Comparison of ENCODE assay signal across 25 cellular contexts in genomic region chr1:36910281-36910725, GRCh38.
A peak's percentile ranks its signal among the peaks of the same experiment; 100 is the strongest.
DNase-seq lines count a peak whose midpoint lies in the region; ATAC-seq, FAIRE-seq and TF ChIP-seq lines count a peak whose summit lies in the region.
"Had no signal": no experiment of that assay in that cellular context is flagged by ENCODE, and none has a peak within 500 bp of the region (broad histone marks: within the 10 kb centered on the region; RNA-seq: fewer than 3 reads in every experiment).

No MANE protein-coding gene starts in this region.

- H3K9ac ChIP-seq in K562 (ENCODE audit: insufficient read depth in 1 of 2, low read depth in 2 of 2, low read length in 2 of 2) (no peak overlapping the region), neural progenitor cell (no peak overlapping the region)
- H3K9ac ChIP-seq: parathyroid adenoma had no signal

- no peak overlapping the region for H2AFZ ChIP-seq in K562 (ENCODE audit: low read depth, low read length)
- H2AFZ ChIP-seq in neural progenitor cell (replicated peaks) = peak overlapping the region; percentile 63
- H2AFZ ChIP-seq: parathyroid adenoma had no signal

- H3K27me3 Mint-ChIP-seq in neural progenitor cell (ENCODE audit: insufficient read depth, low read depth) (peaks cover 12% of the 10 kb centered on the region), MCF 10A (ENCODE audit: insufficient read depth, unreplicated experiment) (no peaks in the 10 kb centered on the region)

- no peak for TF ChIP-seq EP300 in K562 (IDR thresholded peaks at IDR 0.05; ENCODE audit: low read length)

- H3K4me1 Mint-ChIP-seq in neural progenitor cell (peaks cover 18% of the 10 kb centered on the region), MCF 10A (ENCODE audit: insufficient read depth, unreplicated experiment) (no peaks in the 10 kb centered on the region)
- H3K4me1 Mint-ChIP-seq: activated CD4-positive, alpha-beta memory T cell treated with anti-CD3 and anti-CD28 coated beads, Interleukin-2, amount 10 ng/mL, durations not matched to agents 7 days and 5 days had no signal

- no peaks in the 10 kb centered on the region for H3K9me3 ChIP-seq in K562 (replicated peaks; ENCODE audit: control insufficient read depth, insufficient read depth, low read depth, low read length)
- H3K9me3 ChIP-seq in neural progenitor cell (ENCODE audit: low read depth) = no peaks in the 10 kb centered on the region
- H3K9me3 ChIP-seq: body of pancreas, gastrocnemius medialis, Peyer's patch, right atrium auricular region, suprapubic skin had no signal

- H3K9me3 Mint-ChIP-seq in neural progenitor cell (no peaks in the 10 kb centered on the region), MCF 10A (ENCODE audit: unreplicated experiment) (no peaks in the 10 kb centered on the region)
- H3K9me3 Mint-ChIP-seq: activated CD4-positive, alpha-beta memory T cell treated with anti-CD3 and anti-CD28 coated beads, Interleukin-2, amount 10 ng/mL, durations not matched to agents 7 days and 5 days; T-helper 2 cell treated with Interferon-gamma antibody and Interleukin-4, amounts not matched to agents 5 μg/mL and 100 μg/mL, for 36 hours had no signal

- peaks cover 0 to 13% of the 10 kb centered on the region in 2 experiments; a peak in 2 of 5 replicates for H3K27me3 ChIP-seq in K562 (ENCODE audit: control insufficient read depth in 2 of 2, insufficient read depth in 2 of 2, low read length in 2 of 2)
- no peaks in the 10 kb centered on the region for H3K27me3 ChIP-seq in neural progenitor cell
- H3K27me3 ChIP-seq: body of pancreas, gastrocnemius medialis, Peyer's patch, right atrium auricular region had no signal

- no peak overlapping the region for H3K27ac Mint-ChIP-seq in neural progenitor cell
- no peak overlapping the region for H3K27ac Mint-ChIP-seq in MCF 10A (ENCODE audit: low read depth, unreplicated experiment)
- H3K27ac Mint-ChIP-seq: activated CD4-positive, alpha-beta memory T cell treated with anti-CD3 and anti-CD28 coated beads, Interleukin-2, amount 10 ng/mL, durations not matched to agents 7 days and 5 days; T-helper 2 cell treated with Interferon-gamma antibody and Interleukin-4, amounts not matched to agents 5 μg/mL and 100 μg/mL, for 36 hours had no signal

- H4K20me1 ChIP-seq in K562 (replicated peaks; ENCODE audit: control insufficient read depth, insufficient read depth, low read length) (peaks cover 4% of the 10 kb centered on the region), neural progenitor cell (ENCODE audit: low read depth) (no peaks in the 10 kb centered on the region)

- no peak for TF ChIP-seq RAD21 in K562 (CRISPR knock-in tag; conservative IDR thresholded peaks at IDR 0.05 in 1 of 2, IDR thresholded peaks at IDR 0.05 in 1 of 2)

- DNase-seq in Ammon's horn (ENCODE audit: low spot score) = peak; percentile 45
- peak; percentile 17 for DNase-seq in GM10248 (ENCODE audit: extremely low spot score)
- no peak for DNase-seq in K562 (ENCODE audit: extremely low read depth in 1 of 4, low spot score in 3 of 4)
- peak; percentile 19 for DNase-seq in neural progenitor cell (ENCODE audit: low spot score)
- no peak for DNase-seq in MCF 10A (ENCODE audit: unreplicated experiment)
- DNase-seq in C1 segment of cervical spinal cord (lab: John Stamatoyannopoulos, UW) = no peak
- DNase-seq in NCI-H1092 treated with DMSO at 0.1 percent for 48 hours (lab: John Stamatoyannopoulos, UW) = no peak
- DNase-seq: ACHN; activated CD4-positive, alpha-beta memory T cell treated with anti-CD3 and anti-CD28 coated beads, Interleukin-2, amount 10 ng/mL, durations not matched to agents 7 days and 5 days; activated naive CD4-positive, alpha-beta T cell treated with anti-CD3 and anti-CD28 coated beads, Interleukin-2, amount 50 U/mL, for 16 hours; body of pancreas; gastrocnemius medialis; IMR-90; left cardiac atrium; NCI-H1048; NCI-H1694 treated with DMSO at 0.1 percent for 48 hours; Peyer's patch; SHP77; stimulated activated naive CD4-positive, alpha-beta T cell treated with Interleukin-2 at 50 U/mL for 16 hours had no signal

- H3K4me1 ChIP-seq in K562 (replicated peaks in 1 of 2; ENCODE audit: control insufficient read depth in 2 of 2, insufficient read depth in 2 of 2, low read length in 2 of 2) (no peaks in the 10 kb centered on the region), neural progenitor cell (peaks cover 34% of the 10 kb centered on the region)
- H3K4me1 ChIP-seq: body of pancreas, gastrocnemius medialis, parathyroid adenoma, Peyer's patch, right atrium auricular region, suprapubic skin had no signal

- FAIRE-seq in K562 (lab: Jason Lieb, UNC) = no peak
- FAIRE-seq: G401.6 had no signal

- H3F3A ChIP-seq in neural progenitor cell (ENCODE audit: low read depth) = peaks cover 4% of the 10 kb centered on the region

- BruUV-seq in K562 (replicated peaks; lab: Mats Ljungman, UMichigan) (no TSS peak), MCF 10A (replicated peaks; lab: Mats Ljungman, UMichigan) (no TSS peak)

- POLR2A ChIA-PET in GM10248 (lab: Yijun Ruan, JAX) (no interaction called here), K562 (lab: Yijun Ruan, JAX) (interaction anchor here (0.6 kb wide), 1 partner anchor 10 kb away, joined by 3 read pairs; no protein-coding TSS in a partner anchor), MCF 10A (lab: Yijun Ruan, JAX) (no interaction called here)

- no peaks in the 10 kb centered on the region for H3K79me2 ChIP-seq in K562 (ENCODE audit: control insufficient read depth, insufficient read depth, low read length)
- no peaks in the 10 kb centered on the region for H3K79me2 ChIP-seq in neural progenitor cell (ENCODE audit: low read depth)
- H3K79me2 ChIP-seq: parathyroid adenoma had no signal

- no peak for TF ChIP-seq POLR2A in K562 (conservative IDR thresholded peaks at IDR 0.05)

- H3K36me3 Mint-ChIP-seq in neural progenitor cell = no peaks in the 10 kb centered on the region
- no peaks in the 10 kb centered on the region for H3K36me3 Mint-ChIP-seq in MCF 10A (ENCODE audit: insufficient read depth, unreplicated experiment)

- WGBS in K562 (ENCODE audit: insufficient coverage, low coverage, missing lambda C conversion rate) = 0% methylated on average over 6 of the region's 8 CpGs

- peak; percentile 60; the same call in 2 of the 3 replicates for ATAC-seq in K562
- ATAC-seq: body of pancreas, gastrocnemius medialis, left cardiac atrium had no signal

- H3K9me1 ChIP-seq in K562 (ENCODE audit: control insufficient read depth, insufficient read depth, low read length) = no peaks in the 10 kb centered on the region

- H3K4me2 ChIP-seq in K562 (ENCODE audit: insufficient read depth, low read length) = no peak overlapping the region
- H3K4me2 ChIP-seq in neural progenitor cell = no peak overlapping the region
- H3K4me2 ChIP-seq: smooth muscle cell had no signal

- no peak overlapping the region for H3K27ac ChIP-seq in K562 (ENCODE audit: extremely low read depth, low read depth, low read length)
- H3K27ac ChIP-seq in neural progenitor cell = peak overlapping the region; percentile 63
- H3K27ac ChIP-seq: body of pancreas, gastrocnemius medialis, parathyroid adenoma, Peyer's patch, right atrium auricular region, suprapubic skin had no signal

- in situ Hi-C loops in K562 (cut with MboI) = no loop called here

- intact Hi-C loops in K562 (cut with micrococcal nuclease) (no loop called here), MCF 10A (cut with micrococcal nuclease) (no loop called here)

- CTCF ChIA-PET in GM10248 (lab: Yijun Ruan, JAX) (no interaction called here), K562 (lab: Yijun Ruan, JAX; ENCODE audit: low intra/inter-chr PET ratio) (no interaction called here), MCF 10A (lab: Yijun Ruan, JAX) (interaction anchor here (1.3 kb wide), 1 partner anchor 17 kb away, joined by 4 read pairs; no protein-coding TSS in a partner anchor)

- no peak overlapping the region for H3K4me3 ChIP-seq in K562
- no peak overlapping the region for H3K4me3 ChIP-seq in neural progenitor cell
- H3K4me3 ChIP-seq: body of pancreas, gastrocnemius medialis, Peyer's patch, right atrium auricular region, smooth muscle cell, suprapubic skin had no signal

- no peaks in the 10 kb centered on the region for H3K36me3 ChIP-seq in K562 (ENCODE audit: control insufficient read depth, insufficient read depth, low read length)
- H3K36me3 ChIP-seq in neural progenitor cell = no peaks in the 10 kb centered on the region
- H3K36me3 ChIP-seq: gastrocnemius medialis, Peyer's patch, right atrium auricular region, suprapubic skin had no signal

- H3K4me3 Mint-ChIP-seq in neural progenitor cell (no peak overlapping the region), MCF 10A (ENCODE audit: unreplicated experiment) (no peak overlapping the region)
- H3K4me3 Mint-ChIP-seq: activated CD4-positive, alpha-beta memory T cell treated with anti-CD3 and anti-CD28 coated beads, Interleukin-2, amount 10 ng/mL, durations not matched to agents 7 days and 5 days; T-helper 2 cell treated with Interferon-gamma antibody and Interleukin-4, amounts not matched to agents 5 μg/mL and 100 μg/mL, for 36 hours had no signal

- TF ChIP-seq CTCF in GM10248 (IDR thresholded peaks at IDR 0.05; ENCODE audit: control extremely low read depth, extremely low read depth, low read depth, missing control alignments) (no peak), K562 (IDR thresholded peaks at IDR 0.05 in 2 of 3, conservative IDR thresholded peaks at IDR 0.05 in 1 of 3; ENCODE audit: insufficient read depth in 2 of 3, low read depth in 1 of 3, low read length in 3 of 3) (0 out of 6 replicates have a peak, but pooled peaks of 1 of the 3 experiments have one; percentile 13), neural progenitor cell (IDR thresholded peaks at IDR 0.05) (no peak), MCF 10A (IDR thresholded peaks at IDR 0.05; ENCODE audit: unreplicated experiment) (no peak)

TF ChIP-seq in K562, 482 proteins besides CTCF, POLR2A, EP300 and RAD21:
- TF ChIP-seq DDX20 (tag; IDR thresholded peaks at IDR 0.05; ENCODE audit: low read depth) (no peak), ZNF740 (CRISPR knock-in tag; IDR thresholded peaks at IDR 0.05) (peak; percentile 62), ZNF740 (tag; IDR thresholded peaks at IDR 0.05) (no peak)

Comparison
In these comparisons a context has a peak if more than half of its experiments do, and no peak if none do; other contexts are left out.
1. DNase-seq: peak in Ammon's horn (single experiment), GM10248 (single experiment) and neural progenitor cell (single experiment); none in K562 (0 of 4), MCF 10A (single experiment), C1 segment of cervical spinal cord (0 of 14) and NCI-H1092 treated with DMSO at 0.1 percent for 48 hours (single experiment).